In the genomic region with DNA sequence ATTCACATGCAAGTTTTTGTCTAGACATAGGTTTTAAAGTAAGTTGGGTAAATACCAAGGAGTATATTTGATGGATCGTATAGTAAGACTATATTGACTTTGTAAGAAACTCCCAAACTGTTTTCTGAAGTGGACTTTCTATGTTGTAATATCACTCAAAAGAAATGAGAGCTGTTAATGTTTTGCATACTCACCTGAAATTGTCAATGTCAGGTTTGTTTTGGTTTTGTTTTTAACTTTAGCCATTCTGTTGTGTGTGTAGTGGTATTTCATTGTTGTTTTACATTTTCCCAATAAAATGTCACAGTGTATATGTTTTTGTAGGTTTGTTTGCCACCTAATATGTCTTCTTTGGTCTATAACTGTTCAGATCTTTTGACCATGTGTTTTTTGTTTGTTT, we compare ENCODE assay signal across 33 cellular contexts.
"Had no signal": no experiment of that assay in that cellular context is flagged by ENCODE, and none has a peak within 500 bp of the region (broad histone marks: within the 10 kb centered on the region; RNA-seq: fewer than 3 reads in every experiment).

No MANE protein-coding gene starts in this region.

- H3K36me3 ChIP-seq: Peyer's patch, SJCRH30 had no signal

- H3K27me3 ChIP-seq: Peyer's patch, SJCRH30 had no signal

- H3K9me3 ChIP-seq: Peyer's patch, SJCRH30 had no signal

- H3K4me1 ChIP-seq: Peyer's patch, SJCRH30 had no signal

- ATAC-seq: Right ventricle myocardium inferior, SK-N-SH treated with all-trans-retinoic acid at 6 μM for 48 hours had no signal

- H3K4me2 ChIP-seq: KMS-11 had no signal

- H3K9ac ChIP-seq: KMS-11 had no signal

- H3K27ac ChIP-seq: KMS-11, Peyer's patch, RWPE1, SJCRH30, SK-N-MC had no signal

- DNase-seq: Karpas-422, NCI-H1048, NCI-H1092 treated with DMSO at 0.1 percent for 48 hours, NCI-H1105 treated with DMSO at 0.1 percent for 48 hours, NCI-H1417, NCI-H1436, NCI-H146, NCI-H1694, NCI-H187, NCI-H1930, NCI-H2029 treated with DMSO at 0.1 percent for 48 hours, NCI-H2081 treated with DMSO at 0.1 percent for 48 hours, NCI-H2107, NCI-H2171, NCI-H226, NCI-H446 treated with DMSO at 0.1 percent for 48 hours, NCI-H510A, NCI-H524, NCI-H526, NCI-H69, NCI-H748 treated with DMSO at 0.1 percent for 48 hours, NCI-H82, Peyer's patch, SHP77, SIG-M5, SJCRH30, SW 1271, T-helper 1 cell had no signal

- H3K4me3 ChIP-seq: Peyer's patch, SJCRH30, SK-N-MC had no signal
